28 cellular contexts compared by ENCODE assay signal in the genomic region with DNA sequence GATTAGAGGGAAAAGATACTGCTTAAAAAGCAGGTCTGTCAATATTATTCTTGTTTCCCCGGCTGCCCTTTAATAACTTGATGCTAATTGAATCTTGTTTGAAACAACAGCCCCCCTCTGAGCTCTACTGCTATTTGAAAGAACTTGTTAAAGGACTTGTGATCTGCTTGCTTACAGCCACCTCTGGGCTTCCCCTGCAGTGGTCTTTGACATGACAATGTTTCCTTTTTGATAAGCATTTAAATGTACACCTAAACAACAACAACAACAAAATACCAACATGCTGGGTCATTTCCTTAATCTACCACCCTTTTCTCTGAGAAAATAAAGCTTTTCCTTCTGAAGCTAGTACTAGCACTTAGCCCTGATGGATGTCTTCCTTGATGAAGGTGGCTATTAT. TPM values are rescaled to one million over a fixed set of nuclear protein-coding genes. Genes with fewer than 3 reads are reported as not detected.
"Had no signal": no experiment of that assay in that cellular context is flagged by ENCODE, and none has a peak within 500 bp of the region (broad histone marks: within the 10 kb centered on the region; RNA-seq: fewer than 3 reads in every experiment).

No MANE protein-coding gene starts in this region.

- DNase-seq: activated CD4-positive, alpha-beta memory T cell treated with anti-CD3 and anti-CD28 coated beads for 36 hours; activated CD4-positive, alpha-beta T cell treated with anti-CD3 and anti-CD28 coated beads, Interleukin-2, amount 10 ng/mL, durations not matched to agents 7 days and 5 days; activated CD4-positive, CD25-positive, alpha-beta regulatory T cell; activated CD8-positive, alpha-beta memory T cell treated with anti-CD3 and anti-CD28 coated beads for 24 hours; activated effector memory CD4-positive, alpha-beta T cell treated with anti-CD3 and anti-CD28 coated beads, Interleukin-2, amount 50 U/mL, for 16 hours; activated naive CD4-positive, alpha-beta T cell treated with Interleukin-2 at 50 U/mL for 16 hours; activated naive CD8-positive, alpha-beta T cell treated with anti-CD3 and anti-CD28 coated beads, Interleukin-2, amount 50 U/mL, for 24 hours; activated T-cell treated with anti-CD3 and anti-CD28 coated beads, Interleukin-2, amount 50 U/mL, for 4 hours; amniotic stem cell; Karpas-422; MM.1S; NCI-H1105 treated with DMSO at 0.1 percent for 48 hours; NCI-H1436 treated with DMSO at 0.1 percent for 48 hours; NCI-H1930; NCI-H2171; NCI-H226; PC-3; SHP77 treated with DMSO at 0.1 percent for 48 hours; T-helper 9 cell had no signal

- FAIRE-seq: astrocyte, K562, RCC 7860, TTC549 had no signal

- H3K36me3 Mint-ChIP-seq: activated CD4-positive, alpha-beta memory T cell treated with anti-CD3 and anti-CD28 coated beads for 36 hours; brain had no signal

- H3K4me3 Mint-ChIP-seq: activated CD4-positive, alpha-beta memory T cell treated with anti-CD3 and anti-CD28 coated beads for 36 hours; activated CD4-positive, alpha-beta T cell treated with anti-CD3 and anti-CD28 coated beads, Interleukin-2, amount 10 ng/mL, durations not matched to agents 7 days and 5 days; activated naive CD8-positive, alpha-beta T cell treated with anti-CD3 and anti-CD28 coated beads, Interleukin-2, amount 50 U/mL, for 24 hours; activated T-cell treated with anti-CD3 and anti-CD28 coated beads, Interleukin-2, amount 50 U/mL, for 4 hours; brain; central memory CD8-positive, alpha-beta T cell; T-helper 1 cell treated with Interleukin-12 subunit alpha and Interleukin-12 subunit beta and Interleukin-4 antibody, amounts not matched to agents 30 μg/mL and 1 μg/mL, for 36 hours had no signal

- H3K4me3 ChIP-seq: K562 had no signal

- H3K9me3 Mint-ChIP-seq: activated CD4-positive, alpha-beta memory T cell treated with anti-CD3 and anti-CD28 coated beads for 36 hours; activated CD4-positive, alpha-beta T cell treated with anti-CD3 and anti-CD28 coated beads, Interleukin-2, amount 10 ng/mL, durations not matched to agents 7 days and 5 days; activated naive CD4-positive, alpha-beta T cell treated with anti-CD3 and anti-CD28 coated beads, Interleukin-2, amount 50 U/mL, for 72 hours; activated naive CD8-positive, alpha-beta T cell treated with anti-CD3 and anti-CD28 coated beads, Interleukin-2, amount 50 U/mL, for 24 hours; activated T-cell treated with anti-CD3 and anti-CD28 coated beads, Interleukin-2, amount 50 U/mL, for 4 hours; central memory CD8-positive, alpha-beta T cell; T-helper 1 cell treated with Interleukin-12 subunit alpha and Interleukin-12 subunit beta and Interleukin-4 antibody, amounts not matched to agents 30 μg/mL and 1 μg/mL, for 36 hours had no signal

- H3K27ac Mint-ChIP-seq: activated CD4-positive, alpha-beta memory T cell treated with anti-CD3 and anti-CD28 coated beads for 36 hours; activated CD4-positive, alpha-beta T cell treated with anti-CD3 and anti-CD28 coated beads, Interleukin-2, amount 10 ng/mL, durations not matched to agents 7 days and 5 days; activated naive CD4-positive, alpha-beta T cell treated with anti-CD3 and anti-CD28 coated beads, Interleukin-2, amount 50 U/mL, for 72 hours; activated naive CD8-positive, alpha-beta T cell treated with anti-CD3 and anti-CD28 coated beads, Interleukin-2, amount 50 U/mL, for 24 hours; brain; T-helper 1 cell treated with Interleukin-12 subunit alpha and Interleukin-12 subunit beta and Interleukin-4 antibody, amounts not matched to agents 30 μg/mL and 1 μg/mL, for 36 hours had no signal

RNA-seq across cellular contexts. Expression of gene HOXD1, which starts 3.9 kb away (rescaled TPM):
- total RNA-seq: activated CD4-positive, alpha-beta memory T cell treated with anti-CD3 and anti-CD28 coated beads for 36 hours; activated CD4-positive, alpha-beta T cell treated with anti-CD3 and anti-CD28 coated beads, Interleukin-2, amount 10 ng/mL, durations not matched to agents 7 days and 5 days; activated naive CD4-positive, alpha-beta T cell treated with anti-CD3 and anti-CD28 coated beads, Interleukin-2, amount 50 U/mL, for 72 hours; activated T-cell treated with anti-CD3 and anti-CD28 coated beads, Interleukin-2, amount 50 U/mL, for 4 hours; astrocyte; K562; NCI-H460; PC-3 had no signal
- polyA plus RNA-seq: K562 had no signal

RNA-seq across cellular contexts. Expression of gene HOXD3, which starts 35.2 kb away (rescaled TPM):
- total RNA-seq: activated CD4-positive, alpha-beta memory T cell treated with anti-CD3 and anti-CD28 coated beads for 36 hours; activated CD4-positive, alpha-beta T cell treated with anti-CD3 and anti-CD28 coated beads, Interleukin-2, amount 10 ng/mL, durations not matched to agents 7 days and 5 days; activated naive CD4-positive, alpha-beta T cell treated with anti-CD3 and anti-CD28 coated beads, Interleukin-2, amount 50 U/mL, for 72 hours; activated T-cell treated with anti-CD3 and anti-CD28 coated beads, Interleukin-2, amount 50 U/mL, for 4 hours; astrocyte; K562; NCI-H460 had no signal
- polyA plus RNA-seq: K562 had no signal

RNA-seq across cellular contexts. Expression of gene HOXD4, which starts 41.0 kb away (rescaled TPM):
- total RNA-seq: activated CD4-positive, alpha-beta memory T cell treated with anti-CD3 and anti-CD28 coated beads for 36 hours; activated CD4-positive, alpha-beta T cell treated with anti-CD3 and anti-CD28 coated beads, Interleukin-2, amount 10 ng/mL, durations not matched to agents 7 days and 5 days; activated naive CD4-positive, alpha-beta T cell treated with anti-CD3 and anti-CD28 coated beads, Interleukin-2, amount 50 U/mL, for 72 hours; activated T-cell treated with anti-CD3 and anti-CD28 coated beads, Interleukin-2, amount 50 U/mL, for 4 hours; astrocyte; K562; NCI-H460 had no signal
- polyA plus RNA-seq: K562 had no signal
